Comparison of ENCODE assay signal across 8 cellular contexts in genomic region chr4:10093801-10094552, GRCh38. TPM values are rescaled to one million over a fixed set of nuclear protein-coding genes. Genes with fewer than 3 reads are reported as not detected.
DNase-seq lines count a peak whose midpoint lies in the region; ATAC-seq lines count a peak whose summit lies in the region.

No MANE protein-coding gene starts in this region.

- ATAC-seq in left cardiac atrium: peak; percentile 11 to 58
- ATAC-seq in GM21723 (IDR thresholded peaks at IDR 0.05; ENCODE audit: unreplicated experiment): no peak

- peak overlapping the region; percentile 68 for H3K4me3 Mint-ChIP-seq in activated naive CD4-positive, alpha-beta T cell treated with anti-CD3 and anti-CD28 coated beads, Interleukin-2, amount 50 U/mL, for 24 hours

- no peaks in the 10 kb centered on the region for H3K9me3 Mint-ChIP-seq in activated naive CD4-positive, alpha-beta T cell treated with anti-CD3 and anti-CD28 coated beads, Interleukin-2, amount 50 U/mL, for 24 hours

- H3K4me1 Mint-ChIP-seq in activated naive CD4-positive, alpha-beta T cell treated with anti-CD3 and anti-CD28 coated beads, Interleukin-2, amount 50 U/mL, for 24 hours: peaks cover 80% of the 10 kb centered on the region

- H3K27me3 Mint-ChIP-seq in activated naive CD4-positive, alpha-beta T cell treated with anti-CD3 and anti-CD28 coated beads, Interleukin-2, amount 50 U/mL, for 24 hours: no peaks in the 10 kb centered on the region

- DNase-seq in H4 (ENCODE audit: low spot score) (peak; percentile 77), left cardiac atrium (peak; percentile 79), SIG-M5 treated with dmso at 0.1 percent for 504 hours (lab: John Stamatoyannopoulos, UW; ENCODE audit: unreplicated experiment) (no peak), NCI-H2107 (lab: John Stamatoyannopoulos, UW) (no peak), DMS53 (lab: John Stamatoyannopoulos, UW) (no peak)
- DNase-seq in stimulated activated CD8-positive, alpha-beta memory T cell treated with anti-CD3 and anti-CD28 coated beads, Interleukin-4, amount 100 ng/mL, for 48 hours: peak; percentile 69

- intact Hi-C loops in left cardiac atrium (cut with DNase I): no loop called here

- H3K27ac Mint-ChIP-seq in activated naive CD4-positive, alpha-beta T cell treated with anti-CD3 and anti-CD28 coated beads, Interleukin-2, amount 50 U/mL, for 24 hours: peak overlapping the region; percentile 86

- peaks cover 6% of the 10 kb centered on the region for H3K36me3 Mint-ChIP-seq in activated naive CD4-positive, alpha-beta T cell treated with anti-CD3 and anti-CD28 coated beads, Interleukin-2, amount 50 U/mL, for 24 hours

RNA-seq across cellular contexts. Expression of gene WDR1, which starts 22.6 kb away (rescaled TPM):
- total RNA-seq in H4 (2014; rRNA removed; shearing (Covaris generic)): 189 and 209 TPM in 2 replicates
- total RNA-seq in left cardiac atrium: 100 to 1,000 TPM; 206 to 267 TPM

Comparison
In these comparisons a context has a peak if more than half of its experiments do, and no peak if none do; other contexts are left out.
1. DNase-seq: peak in H4 (single experiment), left cardiac atrium (single experiment) and stimulated activated CD8-positive, alpha-beta memory T cell treated with anti-CD3 and anti-CD28 coated beads, Interleukin-4, amount 100 ng/mL, for 48 hours (single experiment); none in SIG-M5 treated with dmso at 0.1 percent for 504 hours (single experiment), NCI-H2107 (single experiment) and DMS53 (single experiment).